8 cellular contexts compared by ENCODE assay signal in genomic region chr11:60915250-60915914, GRCh38. TPM values are rescaled to one million over a fixed set of nuclear protein-coding genes. Genes with fewer than 3 reads are reported as not detected.
DNase-seq lines count a peak whose midpoint lies in the region; ATAC-seq and TF ChIP-seq lines count a peak whose summit lies in the region.

No MANE protein-coding gene starts in this region.

- peaks cover 3% of the 10 kb centered on the region for H3F3A ChIP-seq in neural cell (ENCODE audit: insufficient read depth, low read length, poor library complexity, severe bottlenecking)

- H3K4me2 ChIP-seq in OCI-LY7 (ENCODE audit: low read length) (peak overlapping the region; percentile 77), fibroblast of lung (ENCODE audit: extremely low read depth, insufficient read depth, low read length) (peak overlapping the region; percentile 99), neural cell (ENCODE audit: low read length) (peak overlapping the region; percentile 77)

- TF ChIP-seq CTCF in OCI-LY7 (conservative IDR thresholded peaks at IDR 0.05; ENCODE audit: low read length) (peak; percentile 82), fibroblast of lung (conservative IDR thresholded peaks at IDR 0.05 in 1 of 2, IDR thresholded peaks at IDR 0.05 in 1 of 2; ENCODE audit: low read depth in 1 of 2, low read length in 2 of 2) (peak; percentile 2 to 14), neural cell (IDR thresholded peaks at IDR 0.05; ENCODE audit: poor library complexity, severe bottlenecking) (peak; percentile 47)

- peak; percentile 19 for TF ChIP-seq RAD21 in neural cell (conservative IDR thresholded peaks at IDR 0.05)

- H3K27me3 Mint-ChIP-seq in activated T-cell treated with anti-CD3 and anti-CD28 coated beads, Interleukin-2, amount 50 U/mL, for 24 hours, result no peaks in the 10 kb centered on the region

- no peaks in the 10 kb centered on the region for H3K9me3 Mint-ChIP-seq in activated T-cell treated with anti-CD3 and anti-CD28 coated beads, Interleukin-2, amount 50 U/mL, for 24 hours

- peak overlapping the region; percentile 92 for H3K27ac Mint-ChIP-seq in activated T-cell treated with anti-CD3 and anti-CD28 coated beads, Interleukin-2, amount 50 U/mL, for 24 hours

- peak; percentile 43 for ATAC-seq in HG02798 (IDR thresholded peaks at IDR 0.05; ENCODE audit: poor library complexity, unreplicated experiment)

- H3K4me1 ChIP-seq in OCI-LY7 (ENCODE audit: insufficient read depth, low read length, poor library complexity, severe bottlenecking) (peaks cover 65% of the 10 kb centered on the region), fibroblast of lung (ENCODE audit: control insufficient read depth, extremely low read depth, insufficient read depth, low read length) (peaks cover 12% of the 10 kb centered on the region), subcutaneous abdominal adipose tissue (ENCODE audit: control insufficient read depth in 5 of 5, insufficient read depth in 5 of 5, low read length in 5 of 5) (peaks cover 18 to 76% (median 69%) of the 10 kb centered on the region in 5 donors)

- peaks cover 54% of the 10 kb centered on the region for H3K36me3 Mint-ChIP-seq in activated T-cell treated with anti-CD3 and anti-CD28 coated beads, Interleukin-2, amount 50 U/mL, for 24 hours (ENCODE audit: low read depth)

- BruUV-seq in OCI-LY7 (replicated peaks; lab: Mats Ljungman, UMichigan), result no TSS peak

- H3K27me3 ChIP-seq in fibroblast of lung (ENCODE audit: control insufficient read depth, insufficient read depth, low read length), result peaks cover 10% of the 10 kb centered on the region
- H3K27me3 ChIP-seq in neural cell (ENCODE audit: insufficient read depth, low read depth, low read length), result no peaks in the 10 kb centered on the region
- H3K27me3 ChIP-seq in subcutaneous abdominal adipose tissue (ENCODE audit: control insufficient read depth in 5 of 5, insufficient read depth in 4 of 5, low read length in 5 of 5), result no peaks in the 10 kb centered on the region

- peak overlapping the region; percentile 94 for H3K4me3 Mint-ChIP-seq in activated T-cell treated with anti-CD3 and anti-CD28 coated beads, Interleukin-2, amount 50 U/mL, for 24 hours

- H3K27ac ChIP-seq in OCI-LY7 (ENCODE audit: low read depth, low read length, poor library complexity, severe bottlenecking) (peak overlapping the region; percentile 82), fibroblast of lung (ENCODE audit: insufficient read depth, low read length) (peak overlapping the region; percentile 66), neural cell (ENCODE audit: low read length) (no peak overlapping the region), subcutaneous abdominal adipose tissue (ENCODE audit: low read depth, low read length) (no peak overlapping the region)

- peaks cover 45% of the 10 kb centered on the region for H3K36me3 ChIP-seq in OCI-LY7 (ENCODE audit: insufficient read depth, low read length)
- peaks cover 2% of the 10 kb centered on the region for H3K36me3 ChIP-seq in fibroblast of lung (ENCODE audit: control insufficient read depth, insufficient read depth, low read length)
- H3K36me3 ChIP-seq in neural cell (ENCODE audit: insufficient read depth, low read length), result no peaks in the 10 kb centered on the region
- H3K36me3 ChIP-seq in subcutaneous abdominal adipose tissue (ENCODE audit: control insufficient read depth in 5 of 5, insufficient read depth in 5 of 5, low read length in 5 of 5), result peaks cover 0 to 9% (median 8%) of the 10 kb centered on the region in 5 donors

- H3K9me3 ChIP-seq in OCI-LY7 (ENCODE audit: low read length), result peaks cover 6% of the 10 kb centered on the region; the same call in 1 of the 2 replicates
- no peaks in the 10 kb centered on the region for H3K9me3 ChIP-seq in fibroblast of lung (ENCODE audit: control insufficient read depth, insufficient read depth, low read depth, low read length)
- H3K9me3 ChIP-seq in neural cell (ENCODE audit: low read length), result no peaks in the 10 kb centered on the region
- H3K9me3 ChIP-seq in subcutaneous abdominal adipose tissue (ENCODE audit: control insufficient read depth in 5 of 5, low read length in 5 of 5), result no peaks in the 10 kb centered on the region

- H3K4me3 ChIP-seq in OCI-LY7 (ENCODE audit: low read depth, low read length, poor library complexity, severe bottlenecking), result peak overlapping the region; percentile 83
- peak overlapping the region; percentile 78 to 88 (median 84) for H3K4me3 ChIP-seq in fibroblast of lung (replicated peaks in 1 of 4; ENCODE audit: control extremely low read depth in 1 of 4, insufficient read depth in 1 of 4, low read depth in 3 of 4, low read length in 4 of 4)
- peak overlapping the region; percentile 97 for H3K4me3 ChIP-seq in neural cell (ENCODE audit: low read length)
- H3K4me3 ChIP-seq in subcutaneous abdominal adipose tissue (ENCODE audit: low read depth in 1 of 5, low read length in 5 of 5), result peak overlapping the region; percentile 76 to 92 (median 81)

- POLR2A ChIA-PET in OCI-LY7 (lab: Charles Lee), result interaction anchor here (0.5 to 3.4 kb wide), 15 partner anchors 8 to 1684 kb away, joined by 3 to 21 read pairs (median 3); partner anchors contain the start of gene TMEM132A

- H3K9ac ChIP-seq in fibroblast of lung (ENCODE audit: insufficient read depth, low read length) (no peak overlapping the region), neural cell (ENCODE audit: low read length) (peak overlapping the region; percentile 87), subcutaneous abdominal adipose tissue (ENCODE audit: low read length in 5 of 5) (peak overlapping the region in 4 of 5 donors; percentile 79 to 96 (median 89))

- DNase-seq in NCI-H1417 (lab: John Stamatoyannopoulos, UW) (peak in 2 of 3 experiments; percentile 27 to 49), NCI-H1417 treated with DMSO at 0.1 percent for 48 hours (lab: John Stamatoyannopoulos, UW) (no peak), OCI-LY7 (ENCODE audit: low spot score) (peak; percentile 87), fibroblast of lung (ENCODE audit: low read depth in 2 of 2) (peak; percentile 61 to 62)
- peak; percentile 80 for DNase-seq in activated T-cell treated with anti-CD3 and anti-CD28 coated beads, Interleukin-2, amount 50 U/mL, for 24 hours

- H3K4me1 Mint-ChIP-seq in activated T-cell treated with anti-CD3 and anti-CD28 coated beads, Interleukin-2, amount 50 U/mL, for 24 hours (ENCODE audit: low read depth), result peaks cover 81% of the 10 kb centered on the region

- intact Hi-C loops in OCI-LY7 (cut with micrococcal nuclease; ENCODE audit: unreplicated experiment), result loop anchor here (1.0 to 2.0 kb wide), 4 partner anchors 10 to 245 kb away; partner anchors contain the start of genes SLC15A3 and VPS37C

- CTCF ChIA-PET in OCI-LY7 (lab: Charles Lee; ENCODE audit: unreplicated experiment), result interaction anchor here (0.5 to 3.0 kb wide), 8 partner anchors 10 to 73 kb away, joined by 3 to 17 read pairs (median 4); no protein-coding TSS in a partner anchor

- H4K20me1 ChIP-seq in OCI-LY7 (ENCODE audit: insufficient read depth, low read length), result peaks cover 13% of the 10 kb centered on the region; the same call in 1 of the 2 replicates
- no peaks in the 10 kb centered on the region for H4K20me1 ChIP-seq in fibroblast of lung (ENCODE audit: control insufficient read depth, extremely low read depth, insufficient read depth, low read length)
- no peaks in the 10 kb centered on the region for H4K20me1 ChIP-seq in neural cell (ENCODE audit: insufficient read depth)

- no peak for TF ChIP-seq EP300 in neural cell (conservative IDR thresholded peaks at IDR 0.05; ENCODE audit: poor library complexity, severe bottlenecking)

- H3K79me2 ChIP-seq in OCI-LY7 (ENCODE audit: insufficient read depth, low read depth, low read length) (peaks cover 57% of the 10 kb centered on the region), fibroblast of lung (ENCODE audit: control insufficient read depth, insufficient read depth, low read length) (peaks cover 20% of the 10 kb centered on the region), neural cell (replicated peaks; ENCODE audit: insufficient read depth, low read length) (peaks cover 40% of the 10 kb centered on the region)

- H3K9me2 ChIP-seq in OCI-LY7 (ENCODE audit: insufficient read depth, low read length) (no peaks in the 10 kb centered on the region), neural cell (ENCODE audit: insufficient read depth, low read length) (no peaks in the 10 kb centered on the region)

- H2AFZ ChIP-seq in OCI-LY7 (ENCODE audit: low read length) (peak overlapping the region; percentile 5; the same call in 1 of the 2 replicates), fibroblast of lung (ENCODE audit: low read length) (peak overlapping the region; percentile 52), neural cell (ENCODE audit: low read depth, low read length) (no peak overlapping the region)

RNA-seq across cellular contexts. Expression of gene TMEM109, which starts 1.4 kb away (rescaled TPM):
- 57.0 and 62.4 TPM in 2 replicates for total RNA-seq in OCI-LY7 (2014; rRNA removed; shearing (Covaris generic))
- 67.8 and 68.6 TPM in 2 replicates for total RNA-seq in OCI-LY7 (2022)
- total RNA-seq in fibroblast of lung, result 18.7 and 21.5 TPM in 2 replicates
- 34.9 and 42.4 TPM in 2 replicates for polyA plus RNA-seq in fibroblast of lung
- polyA plus RNA-seq in fibroblast of lung (2012), result 75.9 and 84.1 TPM in 2 replicates
- 130 and 134 TPM in 2 replicates for polyA minus RNA-seq in fibroblast of lung (ENCODE audit: low replicate concordance)
- 1.8 and 4.6 TPM in 2 replicates for polyA plus RNA-seq in neural cell
- 7.6 and 7.8 TPM in 2 replicates for polyA minus RNA-seq in neural cell

RNA-seq across cellular contexts. Expression of gene TMEM132A, which starts 8.9 kb away (rescaled TPM):
- total RNA-seq in OCI-LY7 (2014; rRNA removed; shearing (Covaris generic)), result 5.0 and 8.9 TPM in 2 replicates
- total RNA-seq in OCI-LY7 (2022), result 5.5 and 7.5 TPM in 2 replicates
- 13.2 and 20.8 TPM in 2 replicates for total RNA-seq in fibroblast of lung
- polyA plus RNA-seq in fibroblast of lung, result 6.7 and 6.9 TPM in 2 replicates
- polyA plus RNA-seq in fibroblast of lung (2012), result 15.5 and 19.7 TPM in 2 replicates
- polyA minus RNA-seq in fibroblast of lung (ENCODE audit: low replicate concordance), result 9.1 and 12.5 TPM in 2 replicates
- polyA plus RNA-seq in neural cell, result 215 and 280 TPM in 2 replicates
- 233 and 274 TPM in 2 replicates for polyA minus RNA-seq in neural cell

RNA-seq across cellular contexts. Expression of gene PRPF19, which starts 9.0 kb away (rescaled TPM):
- total RNA-seq in OCI-LY7 (2014; rRNA removed; shearing (Covaris generic)), result 95.2 and 120 TPM in 2 replicates
- total RNA-seq in OCI-LY7 (2022) (135 and 153 TPM in 2 replicates), fibroblast of lung (34.7 and 37.7 TPM in 2 replicates)
- polyA plus RNA-seq in fibroblast of lung (32.6 and 55.6 TPM in 2 replicates), neural cell (71.3 and 99.4 TPM in 2 replicates)
- polyA plus RNA-seq in fibroblast of lung (2012), result 55.0 and 87.5 TPM in 2 replicates
- polyA minus RNA-seq in fibroblast of lung (ENCODE audit: low replicate concordance) (79.5 and 138 TPM in 2 replicates), neural cell (64.0 and 65.2 TPM in 2 replicates)

RNA-seq across cellular contexts. Expression of gene SLC15A3, which starts 36.6 kb away (rescaled TPM):
- total RNA-seq in OCI-LY7 (2014; rRNA removed; shearing (Covaris generic)), result 7.2 and 12.6 TPM in 2 replicates
- 41.4 and 43.9 TPM in 2 replicates for total RNA-seq in OCI-LY7 (2022)
- 19.5 and 29.9 TPM in 2 replicates for total RNA-seq in fibroblast of lung
- 5.8 and 10.5 TPM in 2 replicates for polyA plus RNA-seq in fibroblast of lung
- 18.7 and 37.0 TPM in 2 replicates for polyA plus RNA-seq in fibroblast of lung (2012)
- 34.8 and 117 TPM in 2 replicates for polyA minus RNA-seq in fibroblast of lung (ENCODE audit: low replicate concordance)
- not detected in 2 replicates for polyA plus RNA-seq in neural cell
- not detected in 2 replicates for polyA minus RNA-seq in neural cell

RNA-seq across cellular contexts. Expression of gene ZP1, which starts 48.0 kb away (rescaled TPM):
- total RNA-seq in OCI-LY7 (2014; rRNA removed; shearing (Covaris generic)), result not detected in 2 replicates
- total RNA-seq in OCI-LY7 (2022) (not detected in 2 replicates), fibroblast of lung (under 0.01 TPM in 1 of 2 replicates, not detected in the other)
- polyA plus RNA-seq in fibroblast of lung (0.62 TPM in 1 of 2 replicates, not detected in the other), neural cell (0.62 and 1.5 TPM in 2 replicates)
- 1.3 TPM in 1 of 2 replicates, not detected in the other for polyA plus RNA-seq in fibroblast of lung (2012)
- polyA minus RNA-seq in fibroblast of lung (ENCODE audit: low replicate concordance) (not detected in 2 replicates), neural cell (not detected in 2 replicates)

Comparison
In these comparisons a context has a peak if more than half of its experiments do, and no peak if none do; other contexts are left out.
1. H3K27ac ChIP-seq: peak in OCI-LY7 (single experiment) and fibroblast of lung (single experiment); none in neural cell (single experiment) and subcutaneous abdominal adipose tissue (single experiment).
2. CTCF ChIP-seq: peak in every context shown above with its lines; median percentile 82 in OCI-LY7; 47 in neural cell; 8 in fibroblast of lung.
3. Peak in every context shown above with its lines, with median percentiles within 50 percentile points of each other: H3K4me2 ChIP-seq and H3K4me3 ChIP-seq.